Comparison of ENCODE assay signal across 1 cellular context in the genomic region with DNA sequence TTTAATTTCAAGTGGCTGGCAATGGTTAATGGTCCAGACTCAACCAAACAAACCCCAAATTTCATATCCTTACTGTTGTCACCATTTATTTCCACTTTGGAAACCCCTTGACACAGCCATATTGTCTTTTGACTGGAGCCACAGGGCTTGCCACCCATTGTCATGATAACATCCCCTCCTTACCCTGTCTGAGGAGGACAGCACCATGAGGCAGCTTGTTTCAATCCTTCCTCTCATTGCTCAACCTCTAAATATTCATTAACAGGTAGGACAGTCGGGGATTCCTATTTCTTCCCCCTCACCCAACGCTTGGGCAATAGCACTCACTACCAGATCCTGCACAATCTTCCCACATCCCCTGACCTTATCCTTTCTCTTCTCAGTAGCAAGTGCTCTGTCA.
TF ChIP-seq lines count a peak whose summit lies in the region.

No MANE protein-coding gene starts in this region.

TF ChIP-seq in GM23338, 12 proteins besides CTCF, POLR2A, EP300 and RAD21 (continued from another document):
- TF ChIP-seq, protein P1, sequence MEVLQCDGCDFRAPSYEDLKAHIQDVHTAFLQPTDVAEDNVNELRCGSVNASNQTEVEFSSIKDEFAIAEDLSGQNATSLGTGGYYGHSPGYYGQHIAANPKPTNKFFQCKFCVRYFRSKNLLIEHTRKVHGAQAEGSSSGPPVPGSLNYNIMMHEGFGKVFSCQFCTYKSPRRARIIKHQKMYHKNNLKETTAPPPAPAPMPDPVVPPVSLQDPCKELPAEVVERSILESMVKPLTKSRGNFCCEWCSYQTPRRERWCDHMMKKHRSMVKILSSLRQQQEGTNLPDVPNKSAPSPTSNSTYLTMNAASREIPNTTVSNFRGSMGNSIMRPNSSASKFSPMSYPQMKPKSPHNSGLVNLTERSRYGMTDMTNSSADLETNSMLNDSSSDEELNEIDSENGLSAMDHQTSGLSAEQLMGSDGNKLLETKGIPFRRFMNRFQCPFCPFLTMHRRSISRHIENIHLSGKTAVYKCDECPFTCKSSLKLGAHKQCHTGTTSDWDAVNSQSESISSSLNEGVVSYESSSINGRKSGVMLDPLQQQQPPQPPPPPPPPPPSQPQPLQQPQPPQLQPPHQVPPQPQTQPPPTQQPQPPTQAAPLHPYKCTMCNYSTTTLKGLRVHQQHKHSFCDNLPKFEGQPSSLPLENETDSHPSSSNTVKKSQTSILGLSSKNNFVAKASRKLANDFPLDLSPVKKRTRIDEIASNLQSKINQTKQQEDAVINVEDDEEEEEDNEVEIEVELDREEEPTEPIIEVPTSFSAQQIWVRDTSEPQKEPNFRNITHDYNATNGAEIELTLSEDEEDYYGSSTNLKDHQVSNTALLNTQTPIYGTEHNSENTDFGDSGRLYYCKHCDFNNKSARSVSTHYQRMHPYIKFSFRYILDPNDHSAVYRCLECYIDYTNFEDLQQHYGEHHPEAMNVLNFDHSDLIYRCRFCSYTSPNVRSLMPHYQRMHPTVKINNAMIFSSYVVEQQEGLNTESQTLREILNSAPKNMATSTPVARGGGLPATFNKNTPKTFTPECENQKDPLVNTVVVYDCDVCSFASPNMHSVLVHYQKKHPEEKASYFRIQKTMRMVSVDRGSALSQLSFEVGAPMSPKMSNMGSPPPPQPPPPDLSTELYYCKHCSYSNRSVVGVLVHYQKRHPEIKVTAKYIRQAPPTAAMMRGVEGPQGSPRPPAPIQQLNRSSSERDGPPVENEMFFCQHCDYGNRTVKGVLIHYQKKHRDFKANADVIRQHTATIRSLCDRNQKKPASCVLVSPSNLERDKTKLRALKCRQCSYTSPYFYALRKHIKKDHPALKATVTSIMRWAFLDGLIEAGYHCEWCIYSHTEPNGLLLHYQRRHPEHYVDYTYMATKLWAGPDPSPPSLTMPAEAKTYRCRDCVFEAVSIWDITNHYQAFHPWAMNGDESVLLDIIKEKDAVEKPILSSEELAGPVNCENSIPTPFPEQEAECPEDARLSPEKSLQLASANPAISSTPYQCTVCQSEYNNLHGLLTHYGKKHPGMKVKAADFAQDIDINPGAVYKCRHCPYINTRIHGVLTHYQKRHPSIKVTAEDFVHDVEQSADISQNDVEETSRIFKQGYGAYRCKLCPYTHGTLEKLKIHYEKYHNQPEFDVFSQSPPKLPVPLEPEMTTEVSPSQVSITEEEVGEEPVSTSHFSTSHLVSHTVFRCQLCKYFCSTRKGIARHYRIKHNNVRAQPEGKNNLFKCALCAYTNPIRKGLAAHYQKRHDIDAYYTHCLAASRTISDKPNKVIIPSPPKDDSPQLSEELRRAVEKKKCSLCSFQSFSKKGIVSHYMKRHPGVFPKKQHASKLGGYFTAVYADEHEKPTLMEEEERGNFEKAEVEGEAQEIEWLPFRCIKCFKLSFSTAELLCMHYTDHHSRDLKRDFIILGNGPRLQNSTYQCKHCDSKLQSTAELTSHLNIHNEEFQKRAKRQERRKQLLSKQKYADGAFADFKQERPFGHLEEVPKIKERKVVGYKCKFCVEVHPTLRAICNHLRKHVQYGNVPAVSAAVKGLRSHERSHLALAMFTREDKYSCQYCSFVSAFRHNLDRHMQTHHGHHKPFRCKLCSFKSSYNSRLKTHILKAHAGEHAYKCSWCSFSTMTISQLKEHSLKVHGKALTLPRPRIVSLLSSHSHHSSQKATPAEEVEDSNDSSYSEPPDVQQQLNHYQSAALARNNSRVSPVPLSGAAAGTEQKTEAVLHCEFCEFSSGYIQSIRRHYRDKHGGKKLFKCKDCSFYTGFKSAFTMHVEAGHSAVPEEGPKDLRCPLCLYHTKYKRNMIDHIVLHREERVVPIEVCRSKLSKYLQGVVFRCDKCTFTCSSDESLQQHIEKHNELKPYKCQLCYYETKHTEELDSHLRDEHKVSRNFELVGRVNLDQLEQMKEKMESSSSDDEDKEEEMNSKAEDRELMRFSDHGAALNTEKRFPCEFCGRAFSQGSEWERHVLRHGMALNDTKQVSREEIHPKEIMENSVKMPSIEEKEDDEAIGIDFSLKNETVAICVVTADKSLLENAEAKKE (CRISPR knock-in tag; IDR thresholded peaks at IDR 0.05) = no peak
- no peak for TF ChIP-seq EZH2 (IDR thresholded peaks at IDR 0.05; ENCODE audit: low read depth, unreplicated experiment)
- TF ChIP-seq NANOG (IDR thresholded peaks at IDR 0.05; ENCODE audit: borderline replicate concordance) = no peak
- TF ChIP-seq REST (IDR thresholded peaks at IDR 0.05; ENCODE audit: unreplicated experiment) = no peak
- TF ChIP-seq ZNF114 (CRISPR knock-in tag; IDR thresholded peaks at IDR 0.05) = no peak
- TF ChIP-seq EZH2phosphoT487 (IDR thresholded peaks at IDR 0.05; ENCODE audit: unreplicated experiment) = no peak
- no peak for TF ChIP-seq STAT1 (IDR thresholded peaks at IDR 0.05; ENCODE audit: unreplicated experiment)
- TF ChIP-seq JUNB (IDR thresholded peaks at IDR 0.05; ENCODE audit: unreplicated experiment) = no peak
- TF ChIP-seq ZNF331 (CRISPR knock-in tag; IDR thresholded peaks at IDR 0.05; ENCODE audit: low read depth) = no peak
- TF ChIP-seq, protein P2, sequence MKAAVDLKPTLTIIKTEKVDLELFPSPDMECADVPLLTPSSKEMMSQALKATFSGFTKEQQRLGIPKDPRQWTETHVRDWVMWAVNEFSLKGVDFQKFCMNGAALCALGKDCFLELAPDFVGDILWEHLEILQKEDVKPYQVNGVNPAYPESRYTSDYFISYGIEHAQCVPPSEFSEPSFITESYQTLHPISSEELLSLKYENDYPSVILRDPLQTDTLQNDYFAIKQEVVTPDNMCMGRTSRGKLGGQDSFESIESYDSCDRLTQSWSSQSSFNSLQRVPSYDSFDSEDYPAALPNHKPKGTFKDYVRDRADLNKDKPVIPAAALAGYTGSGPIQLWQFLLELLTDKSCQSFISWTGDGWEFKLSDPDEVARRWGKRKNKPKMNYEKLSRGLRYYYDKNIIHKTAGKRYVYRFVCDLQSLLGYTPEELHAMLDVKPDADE (IDR thresholded peaks at IDR 0.05) = no peak
